Comparison of ENCODE assay signal across 9 cellular contexts in the genomic region with DNA sequence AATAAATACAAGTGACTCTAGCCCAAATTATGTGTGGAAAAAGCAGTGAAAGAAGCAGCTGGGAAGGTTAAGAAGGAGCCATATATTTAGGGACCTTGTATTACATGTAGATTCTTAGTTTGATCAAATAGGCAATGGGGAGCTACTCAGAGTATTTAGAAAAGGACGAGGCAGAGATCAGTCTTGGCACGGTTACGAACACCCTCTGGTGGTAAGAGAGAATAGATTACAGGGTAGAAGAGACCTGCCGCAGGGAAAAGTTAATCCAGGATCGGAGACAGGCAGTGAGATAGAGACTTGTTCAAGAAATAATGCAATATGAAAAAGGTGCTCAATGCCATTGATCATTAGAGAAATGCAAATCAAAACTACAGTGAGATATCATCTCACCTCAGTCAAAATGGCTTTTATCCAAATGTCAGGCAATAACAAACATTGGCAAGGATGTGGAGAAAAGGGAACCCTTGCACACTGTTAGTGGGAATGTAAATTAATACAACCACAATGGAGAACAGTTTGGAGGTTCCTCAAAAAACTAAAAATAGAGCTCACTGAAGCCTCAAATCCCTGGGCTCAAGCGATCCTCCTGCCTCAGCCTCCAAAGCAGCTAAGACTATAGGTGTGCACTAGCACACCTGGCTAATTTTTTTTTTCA. TPM values are rescaled to one million over a fixed set of nuclear protein-coding genes. Genes with fewer than 3 reads are reported as not detected.
A peak's percentile ranks its signal among the peaks of the same experiment; 100 is the strongest.
DNase-seq lines count a peak whose midpoint lies in the region; ATAC-seq and TF ChIP-seq lines count a peak whose summit lies in the region.
"Had no signal": no experiment of that assay in that cellular context is flagged by ENCODE, and none has a peak within 500 bp of the region (broad histone marks: within the 10 kb centered on the region; RNA-seq: fewer than 3 reads in every experiment).

No MANE protein-coding gene starts in this region.

- TF ChIP-seq CTCF in CD14-positive monocyte (IDR thresholded peaks at IDR 0.05), result peak; percentile 16
- no peak for TF ChIP-seq CTCF in NB4 (IDR thresholded peaks at IDR 0.05; ENCODE audit: low read depth, low read length)
- peak; percentile 76 for TF ChIP-seq CTCF in choroid plexus epithelial cell (conservative IDR thresholded peaks at IDR 0.05; ENCODE audit: low read depth, low read length)

- peaks cover 0 to 2% (median 0%) of the 10 kb centered on the region in 3 donors for H3K27me3 Mint-ChIP-seq in CD14-positive monocyte (ENCODE audit: low read depth in 3 of 3)

- DNase-seq in CD14-positive monocyte (ENCODE audit: low spot score), result no peak
- DNase-seq in NB4 (ENCODE audit: low read depth), result peak; percentile 23
- peak; percentile 81 for DNase-seq in choroid plexus epithelial cell (ENCODE audit: low read depth)
- peak; percentile 81 for DNase-seq in medulla oblongata (ENCODE audit: extremely low spot score)
- no peak for DNase-seq in HUDEP-2 (lab: John Stamatoyannopoulos, UW; ENCODE audit: unreplicated experiment in 76 of 76)
- no peak for DNase-seq in OCI-M2 (lab: John Stamatoyannopoulos, UW; ENCODE audit: unreplicated experiment)
- DNase-seq: OCI-M1 had no signal

- no peaks in the 10 kb centered on the region for H3K4me1 Mint-ChIP-seq in CD14-positive monocyte

- ATAC-seq in HG02884 (IDR thresholded peaks at IDR 0.05; ENCODE audit: unreplicated experiment) (no peak), GM18520 (IDR thresholded peaks at IDR 0.05; ENCODE audit: unreplicated experiment) (no peak)

- H3K9me3 Mint-ChIP-seq in CD14-positive monocyte, result peaks cover 0 to 2% (median 0%) of the 10 kb centered on the region in 7 donors

- peaks cover 31 to 62% of the 10 kb centered on the region in 2 donors for H3K36me3 Mint-ChIP-seq in CD14-positive monocyte

- peak overlapping the region in 4 of 7 donors; percentile 1 to 21 (median 8) for H3K27ac Mint-ChIP-seq in CD14-positive monocyte

- H3K4me3 Mint-ChIP-seq in CD14-positive monocyte, result no peak overlapping the region

- no peak for TF ChIP-seq POLR2A in NB4 (IDR thresholded peaks at IDR 0.05; ENCODE audit: extremely low read depth, insufficient read length)

- intact Hi-C loops in CD14-positive monocyte (cut with micrococcal nuclease), result no loop called here

- no peak overlapping the region for H3K4me3 ChIP-seq in NB4 (ENCODE audit: low read depth, low read length)
- H3K4me3 ChIP-seq in choroid plexus epithelial cell (ENCODE audit: low read depth, low read length), result no peak overlapping the region

RNA-seq across cellular contexts. Expression of a gene that starts 12.0 kb away (rescaled TPM):
- 10 to 100 TPM; 49.0 to 53.0 TPM for polyA plus RNA-seq in CD14-positive monocyte

RNA-seq across cellular contexts. Expression of a gene that starts 44.7 kb away (rescaled TPM):
- 10 to 100 TPM; 10.3 to 10.4 TPM for polyA plus RNA-seq in CD14-positive monocyte

Comparison
In these comparisons a context has a peak if more than half of its experiments do, and no peak if none do; other contexts are left out.
1. DNase-seq: peak in NB4 (single experiment), choroid plexus epithelial cell (single experiment) and medulla oblongata (single experiment); none in CD14-positive monocyte (single experiment), HUDEP-2 (0 of 76) and OCI-M2 (single experiment).